8 cellular contexts compared by ENCODE assay signal in the genomic region with DNA sequence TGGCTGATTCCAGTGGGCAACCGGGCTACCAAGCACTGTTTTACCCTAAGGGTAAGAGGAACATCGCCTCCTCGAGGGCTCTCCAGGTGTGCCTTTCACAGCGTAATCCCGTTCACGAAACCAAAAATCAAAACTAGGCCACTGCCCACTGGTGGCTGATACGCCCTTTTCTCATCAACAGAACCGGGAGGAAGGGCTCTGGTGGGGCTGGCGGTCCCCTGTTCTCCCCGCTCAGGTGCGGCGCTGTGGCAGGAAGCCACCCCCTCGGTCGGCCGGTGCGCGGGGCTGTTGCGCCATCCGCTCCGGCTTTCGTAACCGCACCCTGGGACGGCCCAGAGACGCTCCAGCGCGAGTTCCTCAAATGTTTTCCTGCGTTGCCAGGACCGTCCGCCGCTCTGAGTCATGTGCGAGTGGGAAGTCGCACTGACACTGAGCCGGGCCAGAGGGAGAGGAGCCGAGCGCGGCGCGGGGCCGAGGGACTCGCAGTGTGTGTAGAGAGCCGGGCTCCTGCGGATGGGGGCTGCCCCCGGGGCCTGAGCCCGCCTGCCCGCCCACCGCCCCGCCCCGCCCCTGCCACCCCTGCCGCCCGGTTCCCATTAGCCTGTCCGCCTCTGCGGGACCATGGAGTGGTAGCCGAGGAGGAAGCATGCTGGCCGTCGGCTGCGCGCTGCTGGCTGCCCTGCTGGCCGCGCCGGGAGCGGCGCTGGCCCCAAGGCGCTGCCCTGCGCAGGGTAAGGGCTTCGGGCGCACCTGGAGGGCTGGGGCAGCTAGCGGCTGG. TPM values are rescaled to one million over a fixed set of nuclear protein-coding genes. Genes with fewer than 3 reads are reported as not detected.
A peak's percentile ranks its signal among the peaks of the same experiment; 100 is the strongest.
DNase-seq lines count a peak whose midpoint lies in the region; ATAC-seq, FAIRE-seq and TF ChIP-seq lines count a peak whose summit lies in the region.

A gene (plus strand): TSS at position 360 of the 778 bp plus-strand sequence. CDS start 287 bp downstream, at position 647.

- intact Hi-C loops in PC-3 (cut with micrococcal nuclease): loop anchor here (1.0 to 10.0 kb wide), 4 partner anchors 42 to 152 kb away; a partner anchor contains a TSS

- POLR2A ChIA-PET in PC-3 (lab: Charles Lee; ENCODE audit: unreplicated experiment): no interaction called here

- H3K9me3 ChIP-seq in PC-3 (ENCODE audit: low read length) (no peaks in the 10 kb centered on the region), muscle layer of duodenum (ENCODE audit: control insufficient read depth in 1 of 2, low read length in 2 of 2) (no peaks in the 10 kb centered on the region)

- H3K9me2 ChIP-seq in PC-3 (replicated peaks; ENCODE audit: low read length): no peaks in the 10 kb centered on the region

- H3K4me1 Mint-ChIP-seq in activated T-helper 17 cell treated with anti-CD3 and anti-CD28 coated beads, Interleukin-2, amount 50 U/mL, for 72 hours: peaks cover 47% of the 10 kb centered on the region

- H3K27ac Mint-ChIP-seq in activated T-helper 17 cell treated with anti-CD3 and anti-CD28 coated beads, Interleukin-2, amount 50 U/mL, for 72 hours: peak within 1 kb of the TSS; percentile 87

- H3K27me3 ChIP-seq in PC-3 (ENCODE audit: low read length) (no peaks in the 10 kb centered on the region), muscle layer of duodenum (ENCODE audit: low read depth, low read length) (no peaks in the 10 kb centered on the region)

- H3K27me3 Mint-ChIP-seq in activated T-helper 17 cell treated with anti-CD3 and anti-CD28 coated beads, Interleukin-2, amount 50 U/mL, for 72 hours: no peaks in the 10 kb centered on the region

- peak within 1 kb of the TSS; percentile 91 for H3K4me3 Mint-ChIP-seq in activated T-helper 17 cell treated with anti-CD3 and anti-CD28 coated beads, Interleukin-2, amount 50 U/mL, for 72 hours

- H3K9ac ChIP-seq in PC-3 (ENCODE audit: low read length): peak within 1 kb of the TSS; percentile 97

- no peaks in the 10 kb centered on the region for H4K20me1 ChIP-seq in PC-3 (ENCODE audit: low read length)

- DNase-seq in GM12891 (ENCODE audit: insufficient read length, low spot score) (no peak), PC-3 (peak; percentile 98), fibroblast of mammary gland (ENCODE audit: low read depth) (peak; percentile 92)
- peak; percentile 61 to 81 (median 70) for DNase-seq in stimulated activated naive CD4-positive, alpha-beta T cell (lab: John Stamatoyannopoulos, UW)

- no peaks in the 10 kb centered on the region for H3K9me3 Mint-ChIP-seq in activated T-helper 17 cell treated with anti-CD3 and anti-CD28 coated beads, Interleukin-2, amount 50 U/mL, for 72 hours

- H3K4me1 ChIP-seq in PC-3 (ENCODE audit: insufficient read depth, low read length) (peaks cover 30% of the 10 kb centered on the region), muscle layer of duodenum (ENCODE audit: control insufficient read depth in 1 of 2, insufficient read depth in 2 of 2, low read length in 2 of 2) (peaks cover 28 to 34% of the 10 kb centered on the region in 2 donors)

- no peaks in the 10 kb centered on the region for H3K36me3 ChIP-seq in PC-3 (ENCODE audit: low read depth, low read length)
- H3K36me3 ChIP-seq in muscle layer of duodenum (ENCODE audit: control insufficient read depth in 1 of 2, insufficient read depth in 2 of 2, low read length in 2 of 2): peaks cover 0 to 5% of the 10 kb centered on the region in 2 donors

- peaks cover 38% of the 10 kb centered on the region for H3K79me2 ChIP-seq in PC-3 (ENCODE audit: low read length)

- peak; percentile 76 for FAIRE-seq in GM12891 (lab: Jason Lieb, UNC)

- H3K4me2 ChIP-seq in PC-3 (ENCODE audit: low read length): peak within 1 kb of the TSS; percentile 97

- no peak for TF ChIP-seq POLR2A in GM12891 (IDR thresholded peaks at IDR 0.05; ENCODE audit: low read depth, low read length)

- BruUV-seq in PC-3 (replicated peaks; lab: Mats Ljungman, UMichigan): no TSS peak

- peaks cover 41% of the 10 kb centered on the region for H3K36me3 Mint-ChIP-seq in activated T-helper 17 cell treated with anti-CD3 and anti-CD28 coated beads, Interleukin-2, amount 50 U/mL, for 72 hours (ENCODE audit: low read depth)

- ATAC-seq in HG03025 (IDR thresholded peaks at IDR 0.05; ENCODE audit: low FRiP score, unreplicated experiment): peak; percentile 38
- peak; percentile 88 for ATAC-seq in PC-3
- peak; percentile 56 for ATAC-seq in activated T-helper 17 cell treated with anti-CD3 and anti-CD28 coated beads, Interleukin-2, amount 50 U/mL, for 72 hours (replicated peaks)
- ATAC-seq in GM19328 (IDR thresholded peaks at IDR 0.05; ENCODE audit: unreplicated experiment): no peak

- CTCF ChIA-PET in PC-3 (lab: Charles Lee): interaction anchor here (0.8 to 1.6 kb wide), 4 partner anchors 14 to 141 kb away, joined by 3 to 7 read pairs (median 4); no protein-coding TSS in a partner anchor

- peak within 1 kb of the TSS; percentile 86 for H2AFZ ChIP-seq in PC-3 (ENCODE audit: low read length)

- peak within 1 kb of the TSS; percentile 93 for H3K4me3 ChIP-seq in PC-3 (ENCODE audit: low read length)
- H3K4me3 ChIP-seq in fibroblast of mammary gland (ENCODE audit: control insufficient read depth, low read depth, low read length): peak within 1 kb of the TSS; percentile 56
- H3K4me3 ChIP-seq in muscle layer of duodenum (ENCODE audit: low read depth in 1 of 2, low read length in 2 of 2): peak within 1 kb of the TSS; percentile 79 to 83

- TF ChIP-seq CTCF in PC-3 (conservative IDR thresholded peaks at IDR 0.05; ENCODE audit: low read depth, low read length) (peak; percentile 75), fibroblast of mammary gland (conservative IDR thresholded peaks at IDR 0.05; ENCODE audit: control insufficient read depth, insufficient read depth, low read depth, low read length) (peak; percentile 18)

- no peaks in the 10 kb centered on the region for H3F3A ChIP-seq in PC-3 (ENCODE audit: low read length, unreplicated experiment)

- peak within 1 kb of the TSS; percentile 93 for H3K27ac ChIP-seq in PC-3 (ENCODE audit: low read length)
- peak within 1 kb of the TSS; percentile 98 for H3K27ac ChIP-seq in muscle layer of duodenum (ENCODE audit: low read length)

TF ChIP-seq in GM12891, 5 proteins besides CTCF, POLR2A, EP300 and RAD21:
- TF ChIP-seq POLR2AphosphoS5 (IDR thresholded peaks at IDR 0.05; ENCODE audit: low read depth, low read length) (no peak), SPI1 (IDR thresholded peaks at IDR 0.05; ENCODE audit: low read depth, low read length) (peak; percentile 52)

RNA-seq across cellular contexts. Expression of the gene that starts here (rescaled TPM):
- 4.9 TPM for polyA plus RNA-seq in GM12891 (2012; ENCODE audit: low read depth, missing spikeins)
- 16.1 and 43.3 TPM in 2 replicates for total RNA-seq in PC-3 (2014; rRNA removed)
- total RNA-seq in activated T-helper 17 cell treated with anti-CD3 and anti-CD28 coated beads, Interleukin-2, amount 50 U/mL, for 72 hours: 10 to 100 TPM; 38.2 to 41.2 TPM
